In the genomic region with DNA sequence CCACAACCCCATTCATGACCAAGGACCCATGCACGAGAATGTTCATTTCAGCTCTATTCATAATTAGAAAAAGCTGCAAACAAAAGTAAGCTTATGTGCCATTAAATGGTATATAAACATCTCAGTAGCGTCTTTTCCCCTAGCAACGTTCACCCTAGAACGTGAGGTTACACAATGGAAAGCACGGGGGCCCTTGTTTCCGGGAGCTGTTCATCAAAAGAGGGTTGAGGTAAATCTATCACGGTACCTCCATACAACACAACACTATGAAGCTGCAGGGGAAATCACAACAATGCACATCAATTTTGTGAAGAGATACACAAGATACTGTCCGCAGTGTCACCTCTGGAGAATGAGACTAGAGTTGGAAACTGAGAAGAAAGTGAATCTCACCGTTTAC, we compare ENCODE assay signal across 16 cellular contexts.
DNase-seq lines count a peak whose midpoint lies in the region; ATAC-seq and TF ChIP-seq lines count a peak whose summit lies in the region.
"Had no signal": no experiment of that assay in that cellular context is flagged by ENCODE, and none has a peak within 500 bp of the region (broad histone marks: within the 10 kb centered on the region; RNA-seq: fewer than 3 reads in every experiment).

No MANE protein-coding gene starts in this region.

- CTCF ChIA-PET in activated CD4-positive, alpha-beta memory T cell treated with anti-CD3 and anti-CD28 coated beads for 36 hours (lab: Charles Lee), result interaction anchor here (0.8 to 2.5 kb wide), 3 partner anchors 8 to 13 kb away, joined by 3 to 9 read pairs (median 3); no protein-coding TSS in a partner anchor
- CTCF ChIA-PET in activated CD4-positive, alpha-beta memory T cell treated with anti-CD3 and anti-CD28 coated beads, Interleukin-2, amount 10 ng/mL, durations not matched to agents 7 days and 5 days (lab: Charles Lee), result interaction anchor here (1.2 to 3.4 kb wide), 2 partner anchors 13 to 34 kb away, joined by 3 to 16 read pairs; no protein-coding TSS in a partner anchor
- CTCF ChIA-PET in Caco-2 (lab: Charles Lee), result no interaction called here

- peak; percentile 24 for ATAC-seq in activated T-helper 17 cell treated with anti-CD3 and anti-CD28 coated beads, Interleukin-2, amount 50 U/mL, for 72 hours (replicated peaks)
- ATAC-seq in gastrocnemius medialis, result no peak
- ATAC-seq: CD8-positive, alpha-beta T cell; GM23338; HepG2 had no signal

- no peaks in the 10 kb centered on the region for H3K36me3 ChIP-seq in gastrocnemius medialis
- H3K36me3 ChIP-seq in Caco-2 (ENCODE audit: control insufficient read depth, insufficient read depth, low read length), result no peaks in the 10 kb centered on the region

- H3K36me3 Mint-ChIP-seq in activated CD4-positive, alpha-beta memory T cell treated with anti-CD3 and anti-CD28 coated beads for 36 hours, result no peaks in the 10 kb centered on the region
- no peaks in the 10 kb centered on the region for H3K36me3 Mint-ChIP-seq in activated CD4-positive, alpha-beta memory T cell treated with anti-CD3 and anti-CD28 coated beads, Interleukin-2, amount 10 ng/mL, durations not matched to agents 7 days and 5 days (ENCODE audit: low read depth)
- H3K36me3 Mint-ChIP-seq in activated T-helper 17 cell treated with anti-CD3 and anti-CD28 coated beads, Interleukin-2, amount 50 U/mL, for 72 hours (ENCODE audit: low read depth), result no peaks in the 10 kb centered on the region
- peaks cover 27% of the 10 kb centered on the region for H3K36me3 Mint-ChIP-seq in Caco-2 (ENCODE audit: insufficient read depth, unreplicated experiment)
- H3K36me3 Mint-ChIP-seq: CD8-positive, alpha-beta T cell; IgD-negative memory B cell had no signal

- POLR2A ChIA-PET in activated CD4-positive, alpha-beta memory T cell treated with anti-CD3 and anti-CD28 coated beads for 36 hours (lab: Charles Lee), result interaction anchor here (1.2 kb wide), 1 partner anchor 12 kb away, joined by 3 read pairs; no protein-coding TSS in a partner anchor
- POLR2A ChIA-PET in activated CD4-positive, alpha-beta memory T cell treated with anti-CD3 and anti-CD28 coated beads, Interleukin-2, amount 10 ng/mL, durations not matched to agents 7 days and 5 days (lab: Charles Lee), result no interaction called here
- POLR2A ChIA-PET in Caco-2 (lab: Charles Lee), result no interaction called here

- H3K27me3 Mint-ChIP-seq in activated CD4-positive, alpha-beta memory T cell treated with anti-CD3 and anti-CD28 coated beads for 36 hours, result no peaks in the 10 kb centered on the region
- peaks cover 5% of the 10 kb centered on the region for H3K27me3 Mint-ChIP-seq in activated CD4-positive, alpha-beta memory T cell treated with anti-CD3 and anti-CD28 coated beads, Interleukin-2, amount 10 ng/mL, durations not matched to agents 7 days and 5 days
- H3K27me3 Mint-ChIP-seq in activated T-helper 17 cell treated with anti-CD3 and anti-CD28 coated beads, Interleukin-2, amount 50 U/mL, for 72 hours, result no peaks in the 10 kb centered on the region
- H3K27me3 Mint-ChIP-seq in Caco-2 (ENCODE audit: insufficient read depth, unreplicated experiment), result no peaks in the 10 kb centered on the region
- H3K27me3 Mint-ChIP-seq: IgD-negative memory B cell had no signal

- H3K27ac ChIP-seq in gastrocnemius medialis, result peak overlapping the region; percentile 65 to 95 (median 84)
- H3K27ac ChIP-seq: BLaER1 treated with 17β-estradiol and CSF1 and Interleukin-3, amounts not matched to agents 10 nM and 100 nM had no signal

- peaks cover 11 to 19% of the 10 kb centered on the region in 2 donors for H3K4me1 ChIP-seq in gastrocnemius medialis
- no peaks in the 10 kb centered on the region for H3K4me1 ChIP-seq in Caco-2
- H3K4me1 ChIP-seq: BLaER1 treated with 17β-estradiol and CSF1 and Interleukin-3, amounts not matched to agents 10 nM and 100 nM had no signal

- no peak overlapping the region for H3K4me3 ChIP-seq in gastrocnemius medialis
- no peak overlapping the region for H3K4me3 ChIP-seq in Caco-2 (ENCODE audit: low read depth, low read length)
- H3K4me3 ChIP-seq: BLaER1 treated with 17β-estradiol and CSF1 and Interleukin-3, amounts not matched to agents 10 nM and 100 nM; GM23338 had no signal

- in situ Hi-C loops in gastrocnemius medialis (cut with MboI; ENCODE audit: low sequenced_read_pairs in 4 of 4), result no loop called here

- H3K4me1 Mint-ChIP-seq in activated CD4-positive, alpha-beta memory T cell treated with anti-CD3 and anti-CD28 coated beads for 36 hours (ENCODE audit: low read depth), result peaks cover 6% of the 10 kb centered on the region
- peaks cover 5% of the 10 kb centered on the region for H3K4me1 Mint-ChIP-seq in activated CD4-positive, alpha-beta memory T cell treated with anti-CD3 and anti-CD28 coated beads, Interleukin-2, amount 10 ng/mL, durations not matched to agents 7 days and 5 days
- H3K4me1 Mint-ChIP-seq in activated T-helper 17 cell treated with anti-CD3 and anti-CD28 coated beads, Interleukin-2, amount 50 U/mL, for 72 hours, result no peaks in the 10 kb centered on the region
- H3K4me1 Mint-ChIP-seq in Caco-2 (ENCODE audit: low read depth, unreplicated experiment), result no peaks in the 10 kb centered on the region
- H3K4me1 Mint-ChIP-seq: B cell had no signal

- no peak for TF ChIP-seq POLR2A in gastrocnemius medialis (IDR thresholded peaks at IDR 0.05)

- no TSS peak for BruUV-seq in Caco-2 (replicated peaks; lab: Mats Ljungman, UMichigan)

- H3K9me3 ChIP-seq in gastrocnemius medialis (no peaks in the 10 kb centered on the region), Caco-2 (no peaks in the 10 kb centered on the region)
- H3K9me3 ChIP-seq: BLaER1 treated with 17β-estradiol and CSF1 and Interleukin-3, amounts not matched to agents 10 nM and 100 nM had no signal

- no peaks in the 10 kb centered on the region for H3K9me3 Mint-ChIP-seq in activated CD4-positive, alpha-beta memory T cell treated with anti-CD3 and anti-CD28 coated beads for 36 hours
- no peaks in the 10 kb centered on the region for H3K9me3 Mint-ChIP-seq in activated CD4-positive, alpha-beta memory T cell treated with anti-CD3 and anti-CD28 coated beads, Interleukin-2, amount 10 ng/mL, durations not matched to agents 7 days and 5 days
- no peaks in the 10 kb centered on the region for H3K9me3 Mint-ChIP-seq in activated T-helper 17 cell treated with anti-CD3 and anti-CD28 coated beads, Interleukin-2, amount 50 U/mL, for 72 hours
- H3K9me3 Mint-ChIP-seq in Caco-2 (ENCODE audit: unreplicated experiment), result no peaks in the 10 kb centered on the region
- H3K9me3 Mint-ChIP-seq: CD8-positive, alpha-beta T cell; GM23338; IgD-negative memory B cell had no signal

- DNase-seq in activated CD4-positive, alpha-beta memory T cell treated with anti-CD3 and anti-CD28 coated beads for 36 hours, result peak; percentile 50
- no peak for DNase-seq in activated CD4-positive, alpha-beta memory T cell treated with anti-CD3 and anti-CD28 coated beads, Interleukin-2, amount 10 ng/mL, durations not matched to agents 7 days and 5 days
- DNase-seq in D341Med (ENCODE audit: low spot score), result peak; percentile 2
- DNase-seq in gastrocnemius medialis, result no peak
- DNase-seq in Caco-2, result no peak
- no peak for DNase-seq in HT-29 (ENCODE audit: low spot score)
- no peak for DNase-seq in activated CD4-positive, alpha-beta T cell treated with anti-CD3 and anti-CD28 coated beads for 48 hours
- DNase-seq: 8988T, HCEC 1CT had no signal

- no peak overlapping the region for H3K27ac Mint-ChIP-seq in activated CD4-positive, alpha-beta memory T cell treated with anti-CD3 and anti-CD28 coated beads for 36 hours
- H3K27ac Mint-ChIP-seq in activated CD4-positive, alpha-beta memory T cell treated with anti-CD3 and anti-CD28 coated beads, Interleukin-2, amount 10 ng/mL, durations not matched to agents 7 days and 5 days, result no peak overlapping the region
- H3K27ac Mint-ChIP-seq in activated T-helper 17 cell treated with anti-CD3 and anti-CD28 coated beads, Interleukin-2, amount 50 U/mL, for 72 hours, result no peak overlapping the region
- no peak overlapping the region for H3K27ac Mint-ChIP-seq in Caco-2 (ENCODE audit: unreplicated experiment)
- H3K27ac Mint-ChIP-seq: B cell; CD8-positive, alpha-beta T cell; GM23338 had no signal

- H3K27me3 ChIP-seq in gastrocnemius medialis (no peaks in the 10 kb centered on the region), Caco-2 (replicated peaks; ENCODE audit: control insufficient read depth, insufficient read depth, low read length) (no peaks in the 10 kb centered on the region)
- H3K27me3 ChIP-seq: BLaER1 treated with 17β-estradiol and CSF1 and Interleukin-3, amounts not matched to agents 10 nM and 100 nM had no signal

- no peak for TF ChIP-seq CTCF in gastrocnemius medialis (IDR thresholded peaks at IDR 0.05 in 4 of 5, conservative IDR thresholded peaks at IDR 0.05 in 1 of 5)
- no peak for TF ChIP-seq CTCF in Caco-2 (IDR thresholded peaks at IDR 0.05; ENCODE audit: insufficient read depth in 1 of 2, low read depth in 1 of 2, low read length in 1 of 2, severe bottlenecking in 1 of 2, unreplicated experiment in 1 of 2)

- H3K4me3 Mint-ChIP-seq in activated CD4-positive, alpha-beta memory T cell treated with anti-CD3 and anti-CD28 coated beads for 36 hours, result no peak overlapping the region
- H3K4me3 Mint-ChIP-seq in activated CD4-positive, alpha-beta memory T cell treated with anti-CD3 and anti-CD28 coated beads, Interleukin-2, amount 10 ng/mL, durations not matched to agents 7 days and 5 days, result no peak overlapping the region
- H3K4me3 Mint-ChIP-seq in activated T-helper 17 cell treated with anti-CD3 and anti-CD28 coated beads, Interleukin-2, amount 50 U/mL, for 72 hours, result no peak overlapping the region
- no peak overlapping the region for H3K4me3 Mint-ChIP-seq in Caco-2 (ENCODE audit: unreplicated experiment)
- H3K4me3 Mint-ChIP-seq: B cell; CD8-positive, alpha-beta T cell; GM23338; IgD-negative memory B cell had no signal

- intact Hi-C loops in activated CD4-positive, alpha-beta memory T cell treated with anti-CD3 and anti-CD28 coated beads for 36 hours (cut with micrococcal nuclease), result no loop called here
- intact Hi-C loops in gastrocnemius medialis (cut with DNase I; ENCODE audit: low total_unique reads), result no loop called here
- intact Hi-C loops in Caco-2 (cut with micrococcal nuclease; ENCODE audit: unreplicated experiment), result no loop called here

Comparison
In these comparisons a context has a peak if more than half of its experiments do, and no peak if none do; other contexts are left out.
1. DNase-seq: peak in activated CD4-positive, alpha-beta memory T cell treated with anti-CD3 and anti-CD28 coated beads for 36 hours (single experiment) and D341Med (single experiment); none in activated CD4-positive, alpha-beta memory T cell treated with anti-CD3 and anti-CD28 coated beads, Interleukin-2, amount 10 ng/mL, durations not matched to agents 7 days and 5 days (single experiment), gastrocnemius medialis (0 of 2), Caco-2 (0 of 2), HT-29 (single experiment) and activated CD4-positive, alpha-beta T cell treated with anti-CD3 and anti-CD28 coated beads for 48 hours (single experiment).